In genomic region chr1:2549367-2550011, GRCh38 we compare ENCODE assay signal across 13 cellular contexts. TPM values are rescaled to one million over a fixed set of nuclear protein-coding genes. Genes with fewer than 3 reads are reported as not detected.
DNase-seq lines count a peak whose midpoint lies in the region; ATAC-seq lines count a peak whose summit lies in the region.
"Not testable (repeated sequence)": the region's sequence is repeated elsewhere in the genome, so short reads cannot be mapped to it uniquely, and the experiment has no call there.
"Had no signal": no experiment of that assay in that cellular context is flagged by ENCODE, and none has a peak within 500 bp of the region (broad histone marks: within the 10 kb centered on the region; RNA-seq: fewer than 3 reads in every experiment).

No MANE protein-coding gene starts in this region.

- DNase-seq in GM23248; T-helper 17 cell; activated naive CD4-positive, alpha-beta T cell treated with anti-CD3 and anti-CD28 coated beads, Interleukin-2, amount 50 U/mL, for 72 hours (ENCODE audit: low spot score in 2 of 2); neuronal stem cell (ENCODE audit: low spot score): not testable (repeated sequence)

- H3K27ac Mint-ChIP-seq in T-helper 17 cell, result peak overlapping the region; percentile 96
- peak overlapping the region; percentile 93 to 94 for H3K27ac Mint-ChIP-seq in activated naive CD4-positive, alpha-beta T cell treated with anti-CD3 and anti-CD28 coated beads, Interleukin-2, amount 50 U/mL, for 72 hours
- peak overlapping the region; percentile 92 for H3K27ac Mint-ChIP-seq in dendritic cell treated with granulocyte-macrophage colony-stimulating factor and Interleukin-4, amounts not matched to agents 40 ng/mL and 50 ng/mL, for 4 days

- H3K27ac ChIP-seq in ACC112 (ENCODE audit: low read depth, low read length) (0 out of 2 replicates have a peak overlapping the region, but pooled peaks have one; percentile 34), GM23248 (peak overlapping the region; percentile 63; the same call in 1 of the 2 replicates), layer of hippocampus (ENCODE audit: low read depth, low read length) (peak overlapping the region; percentile 98), neuronal stem cell (replicated peaks; ENCODE audit: low read length) (peak overlapping the region; percentile 90), stomach smooth muscle (ENCODE audit: low read length) (peak overlapping the region; percentile 77)

- not testable (repeated sequence) for H4K8ac ChIP-seq in neuronal stem cell (ENCODE audit: low read depth, low read length)

- peaks cover 13% of the 10 kb centered on the region for H3K79me1 ChIP-seq in neuronal stem cell (ENCODE audit: low read depth, low read length)

- not testable (repeated sequence) for H3K4me2 ChIP-seq in GM23248 (ENCODE audit: unreplicated experiment); neuronal stem cell (ENCODE audit: insufficient read depth, low read length, poor library complexity, severe bottlenecking)

- H3K9ac ChIP-seq in GM23248, result peak overlapping the region; percentile 72
- H3K9ac ChIP-seq in neuronal stem cell (ENCODE audit: low read depth, low read length, poor library complexity), result peak overlapping the region; percentile 44
- H3K9ac ChIP-seq in stomach smooth muscle (ENCODE audit: low read length in 2 of 2), result peak overlapping the region in 1 of 2 donors; percentile 55

- H3K9me3 ChIP-seq in GM23248 (ENCODE audit: low read depth); T-helper 17 cell (ENCODE audit: control insufficient read depth, low read length, poor library complexity, severe bottlenecking); neuronal stem cell (replicated peaks in 1 of 2; ENCODE audit: control insufficient read depth in 2 of 2, insufficient read depth in 1 of 2, low read depth in 1 of 2, low read length in 2 of 2); stomach smooth muscle (ENCODE audit: control insufficient read depth in 2 of 2, low read length in 2 of 2): not testable (repeated sequence)

- not testable (repeated sequence) for H3K4me3 ChIP-seq in ACC112 (ENCODE audit: low read depth, low read length); GM23248; neuronal stem cell (ENCODE audit: low read length in 2 of 2); stomach smooth muscle (ENCODE audit: low read length in 2 of 2)

- H3K36me3 Mint-ChIP-seq in T-helper 17 cell (ENCODE audit: low read depth); activated naive CD4-positive, alpha-beta T cell treated with anti-CD3 and anti-CD28 coated beads, Interleukin-2, amount 50 U/mL, for 72 hours; dendritic cell treated with granulocyte-macrophage colony-stimulating factor and Interleukin-4, amounts not matched to agents 40 ng/mL and 50 ng/mL, for 4 days (ENCODE audit: low read depth): not testable (repeated sequence)

- not testable (repeated sequence) for H4K91ac ChIP-seq in neuronal stem cell (ENCODE audit: low read depth, low read length, poor library complexity)

- not testable (repeated sequence) for ATAC-seq in T-helper 17 cell; activated naive CD4-positive, alpha-beta T cell treated with anti-CD3 and anti-CD28 coated beads, Interleukin-2, amount 50 U/mL, for 72 hours

- H3K79me2 ChIP-seq in ACC112 (ENCODE audit: control insufficient read depth, insufficient read depth, low read length, unreplicated experiment); GM23248 (ENCODE audit: insufficient read depth): not testable (repeated sequence)

- H3K14ac ChIP-seq in neuronal stem cell (ENCODE audit: low read length), result not testable (repeated sequence)

- H3K27me3 ChIP-seq in ACC112 (ENCODE audit: insufficient read depth, low read length); GM23248 (replicated peaks; ENCODE audit: insufficient read depth); layer of hippocampus (ENCODE audit: control insufficient read depth, insufficient read depth, low read length); neuronal stem cell (ENCODE audit: control insufficient read depth in 3 of 3, insufficient read depth in 3 of 3, low read depth in 1 of 3, low read length in 3 of 3): not testable (repeated sequence)
- H3K27me3 ChIP-seq in stomach smooth muscle (ENCODE audit: control insufficient read depth in 1 of 2, insufficient read depth in 2 of 2, low read length in 2 of 2), result peaks cover 3 to 29% of the 10 kb centered on the region in 2 donors

- H3K4ac ChIP-seq in neuronal stem cell (ENCODE audit: low read length), result peak overlapping the region; percentile 84

- not testable (repeated sequence) for H3K36me3 ChIP-seq in ACC112 (ENCODE audit: insufficient read depth, low read length); GM23248 (ENCODE audit: low read depth); neuronal stem cell (replicated peaks in 1 of 2; ENCODE audit: control insufficient read depth in 2 of 2, insufficient read depth in 2 of 2, low read length in 2 of 2); stomach smooth muscle (ENCODE audit: control insufficient read depth in 2 of 2, insufficient read depth in 2 of 2, low read length in 2 of 2)

- not testable (repeated sequence) for H3F3A ChIP-seq in GM23248 (ENCODE audit: insufficient read depth)

- 87 to 90% methylated on average over 15 to 27 of the region's 28 CpGs for WGBS in GM23248 (ENCODE audit: low coverage in 1 of 2, low lambda C conversion rate in 2 of 2, missing lambda C conversion rate in 2 of 2), 2 experiments
- no CpG with 5 or more reads among the region's 28 CpGs for WGBS in neuronal stem cell (ENCODE audit: extremely low coverage in 2 of 2, insufficient read length in 2 of 2, insufficient replicate concordance in 1 of 2), 2 donors

- H3K4me3 Mint-ChIP-seq in T-helper 17 cell, result not testable (repeated sequence)
- H3K4me3 Mint-ChIP-seq in dendritic cell treated with granulocyte-macrophage colony-stimulating factor and Interleukin-4, amounts not matched to agents 40 ng/mL and 50 ng/mL, for 4 days, result peak overlapping the region; percentile 86

- in situ Hi-C loops in GM23248 (cut with MboI), result loop anchor here (10.0 kb wide), 1 partner anchor 135 kb away; the partner anchor contains the start of gene PEX10

- not testable (repeated sequence) for H2BK15ac ChIP-seq in neuronal stem cell (ENCODE audit: low read length)

- peak overlapping the region; percentile 84 for H3K18ac ChIP-seq in neuronal stem cell (ENCODE audit: low read length)

- H2AFZ ChIP-seq in ACC112 (ENCODE audit: low read length, unreplicated experiment), result not testable (repeated sequence)
- H2AFZ ChIP-seq in GM23248, result peak overlapping the region; percentile 72
- H2AFZ ChIP-seq in neuronal stem cell (ENCODE audit: low read length), result peak overlapping the region; percentile 86

- H3K27me3 Mint-ChIP-seq in T-helper 17 cell, result not testable (repeated sequence)
- peaks cover 11% of the 10 kb centered on the region for H3K27me3 Mint-ChIP-seq in dendritic cell treated with granulocyte-macrophage colony-stimulating factor and Interleukin-4, amounts not matched to agents 40 ng/mL and 50 ng/mL, for 4 days

- intact Hi-C loops in dendritic cell treated with granulocyte-macrophage colony-stimulating factor and Interleukin-4, amounts not matched to agents 40 ng/mL and 50 ng/mL, for 4 days (cut with micrococcal nuclease), result loop anchor here (5.0 kb wide), 1 partner anchor 352 kb away; no protein-coding TSS in a partner anchor

- H3K4me1 Mint-ChIP-seq in T-helper 17 cell, result peaks cover 17% of the 10 kb centered on the region
- peaks cover 66% of the 10 kb centered on the region for H3K4me1 Mint-ChIP-seq in dendritic cell treated with granulocyte-macrophage colony-stimulating factor and Interleukin-4, amounts not matched to agents 40 ng/mL and 50 ng/mL, for 4 days (ENCODE audit: low read depth)

- H2BK12ac ChIP-seq in neuronal stem cell (ENCODE audit: low read length), result peak overlapping the region; percentile 93

- H4K20me1 ChIP-seq in GM23248 (ENCODE audit: insufficient read depth), result not testable (repeated sequence)

- H2BK120ac ChIP-seq in neuronal stem cell (ENCODE audit: low read depth, low read length), result peak overlapping the region; percentile 72

- peak overlapping the region; percentile 96 for H2AK5ac ChIP-seq in neuronal stem cell (ENCODE audit: low read depth, low read length)

- H3K9me3 Mint-ChIP-seq in activated naive CD4-positive, alpha-beta T cell treated with anti-CD3 and anti-CD28 coated beads, Interleukin-2, amount 50 U/mL, for 72 hours; dendritic cell treated with granulocyte-macrophage colony-stimulating factor and Interleukin-4, amounts not matched to agents 40 ng/mL and 50 ng/mL, for 4 days: not testable (repeated sequence)

- not testable (repeated sequence) for H3K9me2 ChIP-seq in GM23248 (ENCODE audit: insufficient read depth)

- H3K4me1 ChIP-seq in ACC112 (ENCODE audit: control insufficient read depth, insufficient read depth, low read length, unreplicated experiment) (peaks cover 17% of the 10 kb centered on the region), GM23248 (ENCODE audit: insufficient read depth) (peaks cover 10% of the 10 kb centered on the region), neuronal stem cell (ENCODE audit: control insufficient read depth in 2 of 2, insufficient read depth in 1 of 2, low read depth in 1 of 2, low read length in 2 of 2) (peaks cover 25 to 43% of the 10 kb centered on the region in 2 donors), stomach smooth muscle (ENCODE audit: control insufficient read depth, insufficient read depth, low read length) (peaks cover 44% of the 10 kb centered on the region)

- H3K23ac ChIP-seq in neuronal stem cell (ENCODE audit: low read depth, low read length, poor library complexity), result not testable (repeated sequence)

- not testable (repeated sequence) for H2BK5ac ChIP-seq in neuronal stem cell (ENCODE audit: low read length)

RNA-seq across cellular contexts. Expression of gene TNFRSF14, which starts 6.7 kb away (rescaled TPM):
- total RNA-seq in GM23248 (2014; rRNA removed; shearing (Covaris generic)), result 4.7 and 13.3 TPM in 2 replicates
- 7.8 and 7.9 TPM in 2 replicates for polyA plus RNA-seq in GM23248 (2016; fragmentation: Nextera tagmentation; extraction: Ambion mirVana)
- total RNA-seq in T-helper 17 cell, result 100 to 1,000 TPM; 179 to 212 TPM
- total RNA-seq in activated naive CD4-positive, alpha-beta T cell treated with anti-CD3 and anti-CD28 coated beads, Interleukin-2, amount 50 U/mL, for 72 hours, result 100 to 1,000 TPM; 124 to 183 TPM
- polyA plus RNA-seq in neuronal stem cell (2013, experiment 1 of 2), result 1.1 TPM
- polyA plus RNA-seq in neuronal stem cell (2013, experiment 2 of 2), result 1.3 TPM
- total RNA-seq: SJCRH30 had no signal

RNA-seq across cellular contexts. Expression of gene HES5, which starts 19.4 kb away (rescaled TPM):
- total RNA-seq in GM23248 (2014; rRNA removed; shearing (Covaris generic)), result 1.1 TPM in 1 of 2 replicates, not detected in the other
- not detected in 2 replicates for polyA plus RNA-seq in GM23248 (2016; fragmentation: Nextera tagmentation; extraction: Ambion mirVana)
- total RNA-seq in T-helper 17 cell, result not detected
- total RNA-seq in activated naive CD4-positive, alpha-beta T cell treated with anti-CD3 and anti-CD28 coated beads, Interleukin-2, amount 50 U/mL, for 72 hours, result under 1 TPM in 1 of 2 donors, not detected in 1; 0.19 TPM
- 208 TPM for polyA plus RNA-seq in neuronal stem cell (2013, experiment 1 of 2)
- polyA plus RNA-seq in neuronal stem cell (2013, experiment 2 of 2), result 209 TPM
- total RNA-seq: A172, H9, mononuclear cell, renal cortical epithelial cell, SJCRH30 had no signal

RNA-seq across cellular contexts. Expression of gene PANK4, which starts 23.1 kb away (rescaled TPM):
- total RNA-seq in GM23248 (2014; rRNA removed; shearing (Covaris generic)), result 29.7 and 35.5 TPM in 2 replicates
- 15.5 and 18.0 TPM in 2 replicates for polyA plus RNA-seq in GM23248 (2016; fragmentation: Nextera tagmentation; extraction: Ambion mirVana)
- total RNA-seq in T-helper 17 cell, result 10 to 100 TPM; 47.9 to 53.5 TPM
- total RNA-seq in activated naive CD4-positive, alpha-beta T cell treated with anti-CD3 and anti-CD28 coated beads, Interleukin-2, amount 50 U/mL, for 72 hours, result 10 to 100 TPM; 45.7 to 79.7 TPM
- 23.5 TPM for polyA plus RNA-seq in neuronal stem cell (2013, experiment 1 of 2)
- polyA plus RNA-seq in neuronal stem cell (2013, experiment 2 of 2), result 22.7 TPM

RNA-seq across cellular contexts. Expression of gene PRXL2B, which starts 37.1 kb away (rescaled TPM):
- 8.5 and 11.3 TPM in 2 replicates for total RNA-seq in GM23248 (2014; rRNA removed; shearing (Covaris generic))
- polyA plus RNA-seq in GM23248 (2016; fragmentation: Nextera tagmentation; extraction: Ambion mirVana), result 12.4 and 13.5 TPM in 2 replicates
- total RNA-seq in T-helper 17 cell, result 10 to 100 TPM; 17.6 to 18.5 TPM
- 10 to 100 TPM; 34.7 to 38.8 TPM for total RNA-seq in activated naive CD4-positive, alpha-beta T cell treated with anti-CD3 and anti-CD28 coated beads, Interleukin-2, amount 50 U/mL, for 72 hours
- 35.1 TPM for polyA plus RNA-seq in neuronal stem cell (2013, experiment 1 of 2)
- polyA plus RNA-seq in neuronal stem cell (2013, experiment 2 of 2), result 35.3 TPM

Comparison
In these comparisons a context has a peak if more than half of its experiments do, and no peak if none do; other contexts are left out.
1. H3K27ac ChIP-seq: peak in every context shown above with its lines; median percentile 98 in layer of hippocampus; 90 in neuronal stem cell; 77 in stomach smooth muscle; 63 in GM23248; 34 in ACC112.